ENCODE assay signal across 34 cellular contexts in genomic region chr13:103210348-103210747, GRCh38.
"Had no signal": no experiment of that assay in that cellular context is flagged by ENCODE, and none has a peak within 500 bp of the region (broad histone marks: within the 10 kb centered on the region; RNA-seq: fewer than 3 reads in every experiment).

No MANE protein-coding gene starts in this region.

- ATAC-seq: activated naive CD4-positive, alpha-beta T cell treated with anti-CD3 and anti-CD28 coated beads, Interleukin-2, amount 50 U/mL, for 72 hours; activated T-cell treated with anti-CD3 and anti-CD28 coated beads, Interleukin-2, amount 50 U/mL, for 72 hours; gastroesophageal sphincter; heart right ventricle; T-cell; WTC11 had no signal

- H3K9me3 ChIP-seq: ascending aorta, esophagus squamous epithelium, gastroesophageal sphincter, heart right ventricle had no signal

- H3K4me3 ChIP-seq: ascending aorta, esophagus squamous epithelium, gastroesophageal sphincter, heart right ventricle had no signal

- FAIRE-seq: bronchial epithelial cell, colon, endometrium, endothelial cell of umbilical vein had no signal

- DNase-seq: activated CD4-positive, alpha-beta memory T cell treated with anti-CD3 and anti-CD28 coated beads, Interleukin-2, amount 10 ng/mL, durations not matched to agents 7 days and 5 days; activated CD4-positive, alpha-beta T cell treated with anti-CD3 and anti-CD28 coated beads for 1 hour; activated CD4-positive, alpha-beta T cell treated with anti-CD3 and anti-CD28 coated beads for 4 hours; activated CD4-positive, alpha-beta T cell treated with anti-CD3 and anti-CD28 coated beads, Interleukin-2, amount 10 ng/mL, durations not matched to agents 7 days and 5 days; activated CD4-positive, alpha-beta T cell treated with anti-CD3 and anti-CD28 coated beads, Interleukin-2, amount 50 U/mL, for 4 hours; activated CD8-positive, alpha-beta memory T cell treated with anti-CD3 and anti-CD28 coated beads, Interleukin-2, amount 50 U/mL, for 48 hours; activated gamma-delta T cell; activated naive CD4-positive, alpha-beta T cell; activated naive CD4-positive, alpha-beta T cell treated with anti-CD3 and anti-CD28 coated beads, Interleukin-2, amount 10 ng/mL, durations not matched to agents 7 days and 5 days; activated naive CD8-positive, alpha-beta T cell treated with anti-CD3 and anti-CD28 coated beads, Interleukin-2, amount 10 ng/mL, durations not matched to agents 7 days and 5 days; activated T-cell treated with anti-CD3 and anti-CD28 coated beads for 4 hours; activated T-cell treated with anti-CD3 and anti-CD28 coated beads, Interleukin-2, amount 50 U/mL, for 24 hours; activated T-cell treated with anti-CD3 and anti-CD28 coated beads, Interleukin-2, amount 50 U/mL, for 72 hours; cortex of kidney; dermis blood vessel endothelial cell; effector CD4-positive, alpha-beta T cell; esophagus squamous epithelium; foreskin melanocyte; heart right ventricle; T-cell had no signal

- H3K27ac Mint-ChIP-seq: activated CD4-positive, alpha-beta memory T cell treated with anti-CD3 and anti-CD28 coated beads, Interleukin-2, amount 10 ng/mL, durations not matched to agents 7 days and 5 days; activated CD4-positive, alpha-beta T cell treated with anti-CD3 and anti-CD28 coated beads, Interleukin-2, amount 10 ng/mL, durations not matched to agents 7 days and 5 days; activated naive CD4-positive, alpha-beta T cell treated with anti-CD3 and anti-CD28 coated beads, Interleukin-2, amount 10 ng/mL, durations not matched to agents 7 days and 5 days; activated naive CD4-positive, alpha-beta T cell treated with anti-CD3 and anti-CD28 coated beads, Interleukin-2, amount 50 U/mL, for 72 hours; activated naive CD8-positive, alpha-beta T cell treated with anti-CD3 and anti-CD28 coated beads, Interleukin-2, amount 10 ng/mL, durations not matched to agents 7 days and 5 days; activated T-cell treated with anti-CD3 and anti-CD28 coated beads, Interleukin-2, amount 50 U/mL, for 24 hours; activated T-cell treated with anti-CD3 and anti-CD28 coated beads, Interleukin-2, amount 50 U/mL, for 72 hours; brain; T-cell; T-helper 1 cell treated with Interleukin-12 subunit alpha and Interleukin-12 subunit beta and Interleukin-4 antibody, amounts not matched to agents 30 μg/mL and 1 μg/mL, for 36 hours; T-helper 2 cell treated with Interferon-gamma antibody and Interleukin-4, amounts not matched to agents 5 μg/mL and 100 μg/mL, for 36 hours; WTC11 had no signal

- H3K4me3 Mint-ChIP-seq: activated CD4-positive, alpha-beta memory T cell treated with anti-CD3 and anti-CD28 coated beads, Interleukin-2, amount 10 ng/mL, durations not matched to agents 7 days and 5 days; activated CD4-positive, alpha-beta T cell treated with anti-CD3 and anti-CD28 coated beads, Interleukin-2, amount 10 ng/mL, durations not matched to agents 7 days and 5 days; activated naive CD4-positive, alpha-beta T cell treated with anti-CD3 and anti-CD28 coated beads, Interleukin-2, amount 10 ng/mL, durations not matched to agents 7 days and 5 days; activated naive CD8-positive, alpha-beta T cell treated with anti-CD3 and anti-CD28 coated beads, Interleukin-2, amount 10 ng/mL, durations not matched to agents 7 days and 5 days; activated T-cell treated with anti-CD3 and anti-CD28 coated beads, Interleukin-2, amount 50 U/mL, for 24 hours; activated T-cell treated with anti-CD3 and anti-CD28 coated beads, Interleukin-2, amount 50 U/mL, for 72 hours; brain; central memory CD8-positive, alpha-beta T cell; T-cell; T-helper 1 cell treated with Interleukin-12 subunit alpha and Interleukin-12 subunit beta and Interleukin-4 antibody, amounts not matched to agents 30 μg/mL and 1 μg/mL, for 36 hours; T-helper 2 cell treated with Interferon-gamma antibody and Interleukin-4, amounts not matched to agents 5 μg/mL and 100 μg/mL, for 36 hours; WTC11 had no signal

- H3K4me1 ChIP-seq: ascending aorta, esophagus squamous epithelium, gastroesophageal sphincter, heart right ventricle had no signal

- H3K27me3 ChIP-seq: ascending aorta, esophagus squamous epithelium, heart right ventricle had no signal

- H3K4me1 Mint-ChIP-seq: activated CD4-positive, alpha-beta memory T cell treated with anti-CD3 and anti-CD28 coated beads, Interleukin-2, amount 10 ng/mL, durations not matched to agents 7 days and 5 days; activated CD4-positive, alpha-beta T cell treated with anti-CD3 and anti-CD28 coated beads, Interleukin-2, amount 10 ng/mL, durations not matched to agents 7 days and 5 days; activated naive CD4-positive, alpha-beta T cell treated with anti-CD3 and anti-CD28 coated beads, Interleukin-2, amount 10 ng/mL, durations not matched to agents 7 days and 5 days; activated naive CD8-positive, alpha-beta T cell treated with anti-CD3 and anti-CD28 coated beads, Interleukin-2, amount 10 ng/mL, durations not matched to agents 7 days and 5 days; central memory CD8-positive, alpha-beta T cell; T-cell had no signal

- H3K27ac ChIP-seq: ascending aorta, epithelial cell of prostate, esophagus squamous epithelium, gastroesophageal sphincter, heart right ventricle, VCaP had no signal

- H3K27me3 Mint-ChIP-seq: activated CD4-positive, alpha-beta memory T cell treated with anti-CD3 and anti-CD28 coated beads, Interleukin-2, amount 10 ng/mL, durations not matched to agents 7 days and 5 days; activated CD4-positive, alpha-beta T cell treated with anti-CD3 and anti-CD28 coated beads, Interleukin-2, amount 10 ng/mL, durations not matched to agents 7 days and 5 days; activated naive CD4-positive, alpha-beta T cell treated with anti-CD3 and anti-CD28 coated beads, Interleukin-2, amount 10 ng/mL, durations not matched to agents 7 days and 5 days; activated naive CD8-positive, alpha-beta T cell treated with anti-CD3 and anti-CD28 coated beads, Interleukin-2, amount 10 ng/mL, durations not matched to agents 7 days and 5 days; activated T-cell treated with anti-CD3 and anti-CD28 coated beads, Interleukin-2, amount 50 U/mL, for 24 hours; brain; central memory CD8-positive, alpha-beta T cell; T-cell had no signal

- H3K36me3 ChIP-seq: ascending aorta, esophagus squamous epithelium, gastroesophageal sphincter, heart right ventricle had no signal

- H3K36me3 Mint-ChIP-seq: activated naive CD4-positive, alpha-beta T cell treated with anti-CD3 and anti-CD28 coated beads, Interleukin-2, amount 10 ng/mL, durations not matched to agents 7 days and 5 days; activated naive CD4-positive, alpha-beta T cell treated with anti-CD3 and anti-CD28 coated beads, Interleukin-2, amount 50 U/mL, for 72 hours; activated naive CD8-positive, alpha-beta T cell treated with anti-CD3 and anti-CD28 coated beads, Interleukin-2, amount 10 ng/mL, durations not matched to agents 7 days and 5 days; brain; T-cell; WTC11 had no signal

- H3K9me3 Mint-ChIP-seq: activated CD4-positive, alpha-beta memory T cell treated with anti-CD3 and anti-CD28 coated beads, Interleukin-2, amount 10 ng/mL, durations not matched to agents 7 days and 5 days; activated CD4-positive, alpha-beta T cell treated with anti-CD3 and anti-CD28 coated beads, Interleukin-2, amount 10 ng/mL, durations not matched to agents 7 days and 5 days; activated naive CD4-positive, alpha-beta T cell treated with anti-CD3 and anti-CD28 coated beads, Interleukin-2, amount 10 ng/mL, durations not matched to agents 7 days and 5 days; activated naive CD4-positive, alpha-beta T cell treated with anti-CD3 and anti-CD28 coated beads, Interleukin-2, amount 50 U/mL, for 72 hours; activated naive CD8-positive, alpha-beta T cell treated with anti-CD3 and anti-CD28 coated beads, Interleukin-2, amount 10 ng/mL, durations not matched to agents 7 days and 5 days; activated T-cell treated with anti-CD3 and anti-CD28 coated beads, Interleukin-2, amount 50 U/mL, for 72 hours; brain; T-cell; T-helper 1 cell treated with Interleukin-12 subunit alpha and Interleukin-12 subunit beta and Interleukin-4 antibody, amounts not matched to agents 30 μg/mL and 1 μg/mL, for 36 hours; T-helper 2 cell treated with Interferon-gamma antibody and Interleukin-4, amounts not matched to agents 5 μg/mL and 100 μg/mL, for 36 hours; WTC11 had no signal
